18 cellular contexts compared by ENCODE assay signal in genomic region chr2:45069711-45070664, GRCh38.
DNase-seq lines count a peak whose midpoint lies in the region; ATAC-seq and TF ChIP-seq lines count a peak whose summit lies in the region.
"Had no signal": no experiment of that assay in that cellular context is flagged by ENCODE, and none has a peak within 500 bp of the region (broad histone marks: within the 10 kb centered on the region; RNA-seq: fewer than 3 reads in every experiment).

No MANE protein-coding gene starts in this region.

- no peaks in the 10 kb centered on the region for H3K4me1 ChIP-seq in thyroid gland
- H3K4me1 ChIP-seq in transverse colon, result no peaks in the 10 kb centered on the region
- H3K4me1 ChIP-seq: left lung, uterus had no signal

- WGBS in thyroid gland, 2 donors, result 70 to 71% methylated on average over 15 of the region's 15 CpGs
- 37 to 44% methylated on average over 14 to 15 of the region's 15 CpGs for WGBS in transverse colon (ENCODE audit: low coverage in 1 of 2), 2 donors

- TF ChIP-seq POLR2A in thyroid gland (IDR thresholded peaks at IDR 0.05), result no peak
- no peak for TF ChIP-seq POLR2A in transverse colon (IDR thresholded peaks at IDR 0.05)

- no peak for ATAC-seq in GM21576 (IDR thresholded peaks at IDR 0.05; ENCODE audit: unreplicated experiment)
- ATAC-seq: activated naive CD4-positive, alpha-beta T cell treated with anti-CD3 and anti-CD28 coated beads, Interleukin-2, amount 50 U/mL, for 72 hours; K562; left lung; stimulated activated naive CD8-positive, alpha-beta T cell treated with anti-CD3 and anti-CD28 coated beads, Interleukin-15, Interleukin-2, amounts not matched to agents 100 U/mL and 50 U/mL, for 24 hours had no signal

- no peak for TF ChIP-seq EP300 in transverse colon (IDR thresholded peaks at IDR 0.05; ENCODE audit: low read depth)

- H3K9me3 ChIP-seq in WERI-Rb-1 (ENCODE audit: severe bottlenecking) (no peaks in the 10 kb centered on the region), thyroid gland (no peaks in the 10 kb centered on the region), transverse colon (no peaks in the 10 kb centered on the region)
- H3K9me3 ChIP-seq: left lung, uterus had no signal

- H3K27me3 ChIP-seq in WERI-Rb-1 (ENCODE audit: insufficient read depth, low read depth, severe bottlenecking), result peaks cover 42% of the 10 kb centered on the region
- no peaks in the 10 kb centered on the region for H3K27me3 ChIP-seq in thyroid gland
- peaks cover 11% of the 10 kb centered on the region for H3K27me3 ChIP-seq in transverse colon
- H3K27me3 ChIP-seq: uterus had no signal

- H3K27ac ChIP-seq in WERI-Rb-1 (no peak overlapping the region), thyroid gland (no peak overlapping the region), transverse colon (no peak overlapping the region)
- H3K27ac ChIP-seq: left lung, uterus had no signal

- H3K4me3 ChIP-seq in WERI-Rb-1 (ENCODE audit: low read depth, low read length), result no peak overlapping the region
- no peak overlapping the region for H3K4me3 ChIP-seq in thyroid gland (replicated peaks in 1 of 3)
- H3K4me3 ChIP-seq in transverse colon, result no peak overlapping the region
- H3K4me3 ChIP-seq: K562, left lung, uterus had no signal

- intact Hi-C loops in thyroid gland (cut with DNase I), result no loop called here
- intact Hi-C loops in transverse colon (cut with DNase I; ENCODE audit: low total_unique reads), result no loop called here

- H3K36me3 ChIP-seq in WERI-Rb-1 (no peaks in the 10 kb centered on the region), thyroid gland (no peaks in the 10 kb centered on the region), transverse colon (no peaks in the 10 kb centered on the region)
- H3K36me3 ChIP-seq: left lung, uterus had no signal

- no peak for TF ChIP-seq CTCF in WERI-Rb-1 (IDR thresholded peaks at IDR 0.05; ENCODE audit: low read depth, low read length)
- TF ChIP-seq CTCF in thyroid gland (IDR thresholded peaks at IDR 0.05), result no peak
- TF ChIP-seq CTCF in transverse colon (IDR thresholded peaks at IDR 0.05), result no peak

- DNase-seq in DMS 273 treated with DMSO at 0.1 percent for 48 hours (lab: John Stamatoyannopoulos, UW) (peak; percentile 57), NCI-H2107 (lab: John Stamatoyannopoulos, UW) (peak; percentile 11), WERI-Rb-1 (peak; percentile 83), left kidney (ENCODE audit: low read depth, low spot score) (peak; percentile 97), thyroid gland (no peak), SHP77 treated with DMSO at 0.1 percent for 48 hours (lab: John Stamatoyannopoulos, UW) (no peak), transverse colon (no peak)
- DNase-seq: activated CD4-positive, alpha-beta T cell treated with anti-CD3 and anti-CD28 coated beads for 48 hours; activated T-cell treated with anti-CD3 and anti-CD28 coated beads, Interleukin-2, amount 50 U/mL, for 24 hours; COR-L47; hypothalamus; left lung; NCI-H1048; stimulated activated naive CD8-positive, alpha-beta T cell treated with anti-CD3 and anti-CD28 coated beads, Interleukin-15, Interleukin-2, amounts not matched to agents 100 U/mL and 50 U/mL, for 24 hours; uterus had no signal

- in situ Hi-C loops in transverse colon (cut with MboI; ENCODE audit: low pct_ligation_motif_present in 1 of 4, low pct_unique_long_range_greater_than_20kb in 1 of 4, low sequenced_read_pairs in 3 of 4), result no loop called here

Comparison
In these comparisons a context has a peak if more than half of its experiments do, and no peak if none do; other contexts are left out.
1. DNase-seq: peak in DMS 273 treated with DMSO at 0.1 percent for 48 hours (single experiment), NCI-H2107 (single experiment), WERI-Rb-1 (single experiment) and left kidney (single experiment); none in thyroid gland (0 of 2), SHP77 treated with DMSO at 0.1 percent for 48 hours (single experiment) and transverse colon (single experiment).